ENCODE assay signal across 16 cellular contexts in the genomic region with DNA sequence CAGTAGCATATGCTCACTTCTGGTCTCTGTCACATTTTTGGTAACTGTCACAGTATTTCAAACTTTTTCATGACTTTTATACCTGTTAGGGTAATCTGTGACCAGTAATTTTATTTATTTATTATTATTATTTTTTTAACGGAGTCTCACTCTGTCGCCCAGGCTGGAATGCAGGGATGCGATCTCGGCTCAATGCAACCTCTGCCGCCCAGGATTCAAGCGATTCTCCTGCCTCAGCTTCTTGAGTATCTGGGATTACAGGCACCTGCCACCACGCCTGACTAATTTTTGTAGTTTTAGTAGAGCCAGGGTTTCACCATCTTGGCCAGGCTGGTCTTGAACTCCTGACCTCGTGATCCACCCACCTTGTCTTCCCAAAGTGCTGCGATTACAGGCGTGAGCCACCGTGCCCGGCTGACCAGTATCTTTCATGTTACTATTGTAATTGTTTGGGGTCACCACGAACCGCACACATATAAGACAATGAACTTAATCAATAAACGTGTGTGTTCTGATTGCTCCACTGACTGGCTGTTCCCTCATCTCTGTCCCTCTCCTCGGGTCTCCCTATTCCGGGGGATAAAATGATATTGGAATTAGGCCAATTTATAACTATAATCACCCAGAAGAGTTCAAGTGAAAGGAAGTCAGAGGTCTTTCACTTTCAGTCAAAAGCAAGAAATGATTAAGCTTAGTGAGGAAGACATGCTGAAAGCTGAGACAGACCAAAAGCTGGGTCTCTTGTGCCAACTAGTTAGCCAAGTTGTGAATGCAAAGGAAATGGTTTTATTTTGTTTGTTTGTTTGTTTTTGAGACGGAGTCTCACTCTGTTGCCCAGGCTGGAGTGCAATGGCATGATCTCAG. TPM values are rescaled to one million over a fixed set of nuclear protein-coding genes. Genes with fewer than 3 reads are reported as not detected.
DNase-seq lines count a peak whose midpoint lies in the region; ATAC-seq and TF ChIP-seq lines count a peak whose summit lies in the region.
"Had no signal": no experiment of that assay in that cellular context is flagged by ENCODE, and none has a peak within 500 bp of the region (broad histone marks: within the 10 kb centered on the region; RNA-seq: fewer than 3 reads in every experiment).

No MANE protein-coding gene starts in this region.

- no peaks in the 10 kb centered on the region for H3K36me3 Mint-ChIP-seq in activated T-cell treated with anti-CD3 and anti-CD28 coated beads, Interleukin-2, amount 50 U/mL, for 4 hours (ENCODE audit: insufficient read depth)
- no peaks in the 10 kb centered on the region for H3K36me3 Mint-ChIP-seq in stimulated activated effector memory CD8-positive, alpha-beta T cell treated with anti-CD3 and anti-CD28 coated beads, Interleukin-12 subunit alpha, Interleukin-12 subunit beta, amount 100 ng/mL, for 72 hours

- peaks cover 10% of the 10 kb centered on the region for H3K4me1 Mint-ChIP-seq in activated T-cell treated with anti-CD3 and anti-CD28 coated beads, Interleukin-2, amount 50 U/mL, for 4 hours (ENCODE audit: low read depth)
- peaks cover 18% of the 10 kb centered on the region for H3K4me1 Mint-ChIP-seq in stimulated activated effector memory CD8-positive, alpha-beta T cell treated with anti-CD3 and anti-CD28 coated beads, Interleukin-12 subunit alpha, Interleukin-12 subunit beta, amount 100 ng/mL, for 72 hours

- DNase-seq in activated T-cell treated with anti-CD3 and anti-CD28 coated beads, Interleukin-2, amount 50 U/mL, for 4 hours = no peak
- no peak for DNase-seq in activated T-cell treated with anti-CD3 and anti-CD28 coated beads, Interleukin-2, amount 50 U/mL, for 1 hour
- peak in 1 of 2 donors; percentile 59 for DNase-seq in stimulated activated effector memory CD8-positive, alpha-beta T cell treated with anti-CD3 and anti-CD28 coated beads, Interleukin-12 subunit alpha, Interleukin-12 subunit beta, amount 100 ng/mL, for 72 hours (ENCODE audit: low spot score in 2 of 2)
- DNase-seq in GDM1 (lab: John Stamatoyannopoulos, UW) = no peak
- no peak for DNase-seq in right lobe of liver
- no peak for DNase-seq in stimulated activated CD4-positive, alpha-beta T cell treated with anti-CD3 and anti-CD28 coated beads, Interleukin-4, amount 100 ng/mL, for 4 hours
- DNase-seq: activated gamma-delta T cell treated with Interleukin-2 at 50 U/mL for 16 hours, DMS79 treated with DMSO at 0.1 percent for 48 hours, erythroblast, NCI-H1105 treated with DMSO at 0.1 percent for 48 hours, NCI-H446 treated with DMSO at 0.1 percent for 48 hours, ovary had no signal

- H3K4me3 ChIP-seq in right lobe of liver = no peak overlapping the region
- H3K4me3 ChIP-seq: cardiac muscle cell, ovary had no signal

- no peaks in the 10 kb centered on the region for H3K9me3 Mint-ChIP-seq in activated T-cell treated with anti-CD3 and anti-CD28 coated beads, Interleukin-2, amount 50 U/mL, for 4 hours
- peaks cover 3% of the 10 kb centered on the region for H3K9me3 Mint-ChIP-seq in stimulated activated effector memory CD8-positive, alpha-beta T cell treated with anti-CD3 and anti-CD28 coated beads, Interleukin-12 subunit alpha, Interleukin-12 subunit beta, amount 100 ng/mL, for 72 hours

- no peaks in the 10 kb centered on the region for H3K27me3 Mint-ChIP-seq in activated T-cell treated with anti-CD3 and anti-CD28 coated beads, Interleukin-2, amount 50 U/mL, for 4 hours (ENCODE audit: low read depth)

- no peaks in the 10 kb centered on the region for H3K4me1 ChIP-seq in right lobe of liver

- 66% methylated on average over 17 of the region's 18 CpGs for WGBS in right lobe of liver (ENCODE audit: insufficient coverage, low coverage, low lambda C conversion rate, missing lambda C conversion rate)

- TF ChIP-seq CTCF in right lobe of liver (IDR thresholded peaks at IDR 0.05) = no peak

- no peaks in the 10 kb centered on the region for H3K9me3 ChIP-seq in right lobe of liver
- H3K9me3 ChIP-seq: ovary had no signal

- peak overlapping the region; percentile 48 for H3K27ac Mint-ChIP-seq in stimulated activated effector memory CD8-positive, alpha-beta T cell treated with anti-CD3 and anti-CD28 coated beads, Interleukin-12 subunit alpha, Interleukin-12 subunit beta, amount 100 ng/mL, for 72 hours

- intact Hi-C loops in right lobe of liver (cut with DNase I) = no loop called here

- no peak overlapping the region for H3K4me3 Mint-ChIP-seq in activated T-cell treated with anti-CD3 and anti-CD28 coated beads, Interleukin-2, amount 50 U/mL, for 4 hours
- H3K4me3 Mint-ChIP-seq in stimulated activated effector memory CD8-positive, alpha-beta T cell treated with anti-CD3 and anti-CD28 coated beads, Interleukin-12 subunit alpha, Interleukin-12 subunit beta, amount 100 ng/mL, for 72 hours = peak overlapping the region; percentile 49

- H3K27me3 ChIP-seq in right lobe of liver = no peaks in the 10 kb centered on the region
- H3K27me3 ChIP-seq: cardiac muscle cell, ovary had no signal

- H3K36me3 ChIP-seq in right lobe of liver = no peaks in the 10 kb centered on the region
- H3K36me3 ChIP-seq: cardiac muscle cell, ovary had no signal

- TF ChIP-seq POLR2A in right lobe of liver (IDR thresholded peaks at IDR 0.05) = no peak

- ATAC-seq in activated T-cell treated with anti-CD3 and anti-CD28 coated beads, Interleukin-2, amount 50 U/mL, for 4 hours = peak; percentile 83 to 87
- ATAC-seq in HG02588 (IDR thresholded peaks at IDR 0.05; ENCODE audit: unreplicated experiment) (peak; percentile 53), HG03442 (IDR thresholded peaks at IDR 0.05; ENCODE audit: unreplicated experiment) (peak; percentile 79), right lobe of liver (no peak)
- ATAC-seq in stimulated activated effector memory CD8-positive, alpha-beta T cell treated with anti-CD3 and anti-CD28 coated beads, Interleukin-12 subunit alpha, Interleukin-12 subunit beta, amount 100 ng/mL, for 72 hours = peak; percentile 97
- ATAC-seq: HepG2 had no signal

- no peak overlapping the region for H3K27ac ChIP-seq in right lobe of liver
- H3K27ac ChIP-seq: cardiac muscle cell, ovary had no signal

RNA-seq across cellular contexts. Expression of gene TGIF1, which starts 22.9 kb away (rescaled TPM):
- 10 to 100 TPM; 19.8 to 35.0 (median 34.8) TPM for total RNA-seq in activated T-cell treated with anti-CD3 and anti-CD28 coated beads, Interleukin-2, amount 50 U/mL, for 4 hours
- total RNA-seq in right lobe of liver = 10 to 100 TPM; 11.3 to 41.4 (median 22.3) TPM

Comparison
In these comparisons a context has a peak if more than half of its experiments do, and no peak if none do; other contexts are left out.
1. ATAC-seq: peak in activated T-cell treated with anti-CD3 and anti-CD28 coated beads, Interleukin-2, amount 50 U/mL, for 4 hours (2 of 2), HG02588 (single experiment), HG03442 (single experiment) and stimulated activated effector memory CD8-positive, alpha-beta T cell treated with anti-CD3 and anti-CD28 coated beads, Interleukin-12 subunit alpha, Interleukin-12 subunit beta, amount 100 ng/mL, for 72 hours (single experiment); none in right lobe of liver (0 of 4).